ENCODE assay signal across 22 cellular contexts in the genomic region with DNA sequence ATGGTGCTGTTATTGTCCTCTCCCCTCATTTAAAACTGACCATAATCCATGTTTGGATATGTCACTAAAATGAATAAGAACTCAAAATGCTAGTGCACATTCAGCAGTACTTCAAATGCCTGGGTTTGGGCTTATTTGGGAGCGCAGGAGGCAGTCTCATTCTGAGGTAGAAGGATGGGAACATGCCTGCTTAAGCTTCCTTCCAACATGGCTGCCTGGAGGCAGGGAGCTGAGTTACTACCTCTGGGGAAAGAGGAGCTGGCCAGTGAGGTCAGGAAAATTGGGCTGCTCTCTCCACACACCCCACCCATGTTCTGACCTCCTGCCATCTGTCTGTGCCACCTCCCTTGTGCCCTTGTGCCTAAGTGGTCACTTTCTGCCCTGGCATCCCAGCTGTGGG.
"Had no signal": no experiment of that assay in that cellular context is flagged by ENCODE, and none has a peak within 500 bp of the region (broad histone marks: within the 10 kb centered on the region; RNA-seq: fewer than 3 reads in every experiment).

No MANE protein-coding gene starts in this region.

- DNase-seq: cortex of kidney; effector memory CD8-positive, alpha-beta T cell; heart left ventricle; left ventricle myocardium superior; lower lobe of right lung; natural killer cell; ovary; psoas muscle; spleen; stimulated activated CD4-positive, alpha-beta T cell treated with anti-CD3 and anti-CD28 coated beads, Interleukin-4, amount 100 ng/mL, for 4 hours; stimulated activated naive CD8-positive, alpha-beta T cell treated with anti-CD3 and anti-CD28 coated beads, Interleukin-15, Interleukin-2, amounts not matched to agents 100 U/mL and 50 U/mL, for 24 hours; substantia nigra; upper lobe of left lung had no signal

- ATAC-seq: effector memory CD8-positive, alpha-beta T cell; heart left ventricle; left ventricle myocardium superior; lower lobe of right lung; natural killer cell; psoas muscle; right cardiac atrium; stimulated activated memory B cell treated with anti-CD40 and anti-IgM and Interleukin-4, amounts not matched to agents 10 μg/mL and 1 μg/mL and 100 μg/mL, for 72 hours; stimulated activated naive CD8-positive, alpha-beta T cell treated with anti-CD3 and anti-CD28 coated beads, Interleukin-15, Interleukin-2, amounts not matched to agents 100 U/mL and 50 U/mL, for 24 hours had no signal

- H3K27me3 ChIP-seq: heart left ventricle, hepatocyte, ovary, spleen, tibial nerve, upper lobe of left lung had no signal

- FAIRE-seq: endometrium, frontal cortex, urothelium cell line had no signal

- H3K4me1 ChIP-seq: heart left ventricle, lower lobe of right lung, psoas muscle, spleen, tibial nerve, upper lobe of left lung had no signal

- H3K4me1 Mint-ChIP-seq: natural killer cell; stimulated activated memory B cell treated with anti-CD40 and anti-IgM and Interleukin-4, amounts not matched to agents 10 μg/mL and 1 μg/mL and 100 μg/mL, for 72 hours had no signal

- H3K4me2 ChIP-seq: hepatocyte had no signal

- H3K27ac ChIP-seq: heart left ventricle, hepatocyte, lower lobe of right lung, ovary, psoas muscle, skin epidermis, spleen, thoracic aorta, tibial nerve, upper lobe of left lung had no signal

- H3K4me3 ChIP-seq: heart left ventricle, hepatocyte, lower lobe of right lung, ovary, psoas muscle, skin epidermis, spleen, thoracic aorta, tibial nerve, upper lobe of left lung had no signal

- H3K4me3 Mint-ChIP-seq: effector memory CD8-positive, alpha-beta T cell; natural killer cell; stimulated activated memory B cell treated with anti-CD40 and anti-IgM and Interleukin-4, amounts not matched to agents 10 μg/mL and 1 μg/mL and 100 μg/mL, for 72 hours had no signal

- H3K27ac Mint-ChIP-seq: effector memory CD8-positive, alpha-beta T cell; natural killer cell; stimulated activated memory B cell treated with anti-CD40 and anti-IgM and Interleukin-4, amounts not matched to agents 10 μg/mL and 1 μg/mL and 100 μg/mL, for 72 hours had no signal

- H3K79me2 ChIP-seq: hepatocyte had no signal

- H3K27me3 Mint-ChIP-seq: effector memory CD8-positive, alpha-beta T cell had no signal

- H2AFZ ChIP-seq: hepatocyte had no signal
